In the genomic region with DNA sequence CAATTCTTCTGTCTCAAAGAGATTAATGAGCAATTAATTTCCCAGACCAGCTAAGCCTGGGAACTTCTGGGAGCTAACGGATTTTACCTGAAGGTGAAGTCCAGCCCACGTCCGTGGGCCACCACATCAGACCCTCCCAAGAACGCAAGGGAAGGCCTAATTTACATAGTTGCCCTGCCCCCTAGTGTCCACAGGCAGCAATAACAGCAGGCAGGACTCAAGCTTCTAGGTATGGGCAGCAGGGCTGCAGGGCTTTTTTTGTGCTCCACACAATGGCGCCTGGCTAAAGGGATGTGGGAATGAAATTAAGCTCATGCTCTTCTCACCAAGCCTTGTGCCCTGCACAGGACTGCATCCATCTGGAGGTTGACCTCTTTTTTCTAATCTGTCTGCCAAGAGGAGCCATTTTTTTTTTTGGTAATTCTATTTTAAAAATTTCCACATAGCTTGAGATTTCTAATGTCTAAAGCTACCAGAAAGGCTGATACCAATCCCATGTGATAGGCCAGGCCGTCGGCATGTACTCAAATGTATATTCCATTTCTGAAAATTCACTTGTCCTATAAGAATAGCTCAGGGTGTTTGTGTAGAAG, we compare ENCODE assay signal across 8 cellular contexts.
A peak's percentile ranks its signal among the peaks of the same experiment; 100 is the strongest.
DNase-seq lines count a peak whose midpoint lies in the region; ATAC-seq lines count a peak whose summit lies in the region.

No MANE protein-coding gene starts in this region.

- no peak overlapping the region for H3K27ac Mint-ChIP-seq in memory B cell

- H3K27me3 Mint-ChIP-seq in memory B cell = no peaks in the 10 kb centered on the region

- H3K36me3 Mint-ChIP-seq in memory B cell = no peaks in the 10 kb centered on the region

- H3K4me1 Mint-ChIP-seq in memory B cell = peaks cover 23% of the 10 kb centered on the region

- DNase-seq in NCI-H1436 (lab: John Stamatoyannopoulos, UW) = peak; percentile 64
- no peak for DNase-seq in NCI-H1436 treated with DMSO at 0.1 percent for 48 hours (lab: John Stamatoyannopoulos, UW)
- DNase-seq in NCI-H2227 treated with DMSO at 0.1 percent for 48 hours (lab: John Stamatoyannopoulos, UW) = peak; percentile 72
- peak; percentile 52 for DNase-seq in activated CD4-positive, alpha-beta T cell treated with anti-CD3 and anti-CD28 coated beads for 48 hours
- DNase-seq in ecto neural progenitor cell (ENCODE audit: low spot score) = peak; percentile 73
- peak; percentile 29 to 36 for DNase-seq in memory B cell (ENCODE audit: low spot score in 2 of 2)
- peak; percentile 5 for DNase-seq in stimulated activated CD8-positive, alpha-beta memory T cell treated with anti-CD3 and anti-CD28 coated beads, Interleukin-7, amount 100 ng/mL, for 24 hours (ENCODE audit: low read depth)

- H3K4me3 Mint-ChIP-seq in memory B cell = no peak overlapping the region

- no peaks in the 10 kb centered on the region for H3K9me3 Mint-ChIP-seq in memory B cell

- ATAC-seq in HG02870 (IDR thresholded peaks at IDR 0.05; ENCODE audit: unreplicated experiment) = peak; percentile 53
- ATAC-seq in memory B cell (ENCODE audit: low read depth) = no peak
